30 cellular contexts compared by ENCODE assay signal in the genomic region with DNA sequence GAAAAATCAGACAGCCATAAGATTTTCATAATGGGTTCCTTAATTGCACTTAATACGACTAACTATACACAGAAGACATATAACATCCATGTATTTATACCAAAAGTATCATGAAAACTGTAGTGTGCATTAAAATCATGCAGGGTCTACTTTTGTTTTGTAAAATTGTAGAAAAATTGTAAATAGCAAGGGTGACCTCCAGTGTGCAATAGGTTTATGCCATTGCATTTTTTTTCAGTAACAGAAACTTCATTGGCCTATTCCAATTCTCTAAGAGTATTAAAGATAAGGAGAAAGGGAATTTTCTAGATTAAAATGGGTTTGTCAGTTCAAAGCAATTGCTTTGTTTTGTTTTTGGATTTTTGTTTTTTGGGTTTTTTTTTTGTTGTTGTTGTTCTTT.
"Had no signal": no experiment of that assay in that cellular context is flagged by ENCODE, and none has a peak within 500 bp of the region (broad histone marks: within the 10 kb centered on the region; RNA-seq: fewer than 3 reads in every experiment).

No MANE protein-coding gene starts in this region.

- H3K36me3 ChIP-seq: esophagus squamous epithelium, gastrocnemius medialis, left lung, lower lobe of right lung, thoracic aorta, uterus had no signal

- H3K36me3 Mint-ChIP-seq: activated naive CD8-positive, alpha-beta T cell; natural killer cell; stimulated activated effector memory CD8-positive, alpha-beta T cell treated with anti-CD3 and anti-CD28 coated beads, Interleukin-12 subunit alpha, Interleukin-12 subunit beta, amount 100 ng/mL, for 72 hours; type B pancreatic cell had no signal

- H3K4me1 Mint-ChIP-seq: central memory CD8-positive, alpha-beta T cell; natural killer cell; stimulated activated effector memory CD8-positive, alpha-beta T cell treated with anti-CD3 and anti-CD28 coated beads, Interleukin-12 subunit alpha, Interleukin-12 subunit beta, amount 100 ng/mL, for 72 hours had no signal

- H3K4me3 ChIP-seq: esophagus squamous epithelium, gastrocnemius medialis, left lung, lower lobe of right lung, skin epidermis, thoracic aorta, uterus had no signal

- H3K9me3 Mint-ChIP-seq: central memory CD8-positive, alpha-beta T cell; natural killer cell; stimulated activated effector memory CD8-positive, alpha-beta T cell treated with anti-CD3 and anti-CD28 coated beads, Interleukin-12 subunit alpha, Interleukin-12 subunit beta, amount 100 ng/mL, for 72 hours; stimulated activated naive CD8-positive, alpha-beta T cell treated with anti-CD3 and anti-CD28 coated beads, Interleukin-15, Interleukin-2, amounts not matched to agents 100 ng/mL and 50 ng/mL, for 24 hours; type B pancreatic cell had no signal

- H3K9me3 ChIP-seq: esophagus squamous epithelium, gastrocnemius medialis, left lung, lower lobe of right lung, thoracic aorta, uterus had no signal

- H3K27me3 Mint-ChIP-seq: activated naive CD8-positive, alpha-beta T cell; central memory CD8-positive, alpha-beta T cell; stimulated activated naive CD8-positive, alpha-beta T cell treated with anti-CD3 and anti-CD28 coated beads, Interleukin-15, Interleukin-2, amounts not matched to agents 100 ng/mL and 50 ng/mL, for 24 hours; type B pancreatic cell had no signal

- H3K27ac ChIP-seq: epithelial cell of prostate, esophagus squamous epithelium, gastrocnemius medialis, left lung, lower lobe of right lung, skin epidermis, thoracic aorta, uterus, VCaP had no signal

- H3K27me3 ChIP-seq: esophagus squamous epithelium, gastrocnemius medialis, left lung, uterus had no signal

- DNase-seq: activated CD4-positive, alpha-beta T cell treated with anti-CD3 and anti-CD28 coated beads for 4 hours; activated CD4-positive, alpha-beta T cell treated with anti-CD3 and anti-CD28 coated beads, Interleukin-2, amount 50 U/mL, for 4 hours; activated effector memory CD4-positive, alpha-beta T cell treated with Interleukin-2 at 50 U/mL for 16 hours; activated naive CD4-positive, alpha-beta T cell treated with Interleukin-2 at 50 U/mL for 16 hours; activated T-cell treated with anti-CD3 and anti-CD28 coated beads for 4 hours; anterior cingulate cortex; dermis blood vessel endothelial cell; effector CD4-positive, alpha-beta T cell; esophagus squamous epithelium; gastrocnemius medialis; glutamatergic neuron; left lung; lower lobe of right lung; mesenchymal stem cell; natural killer cell; stimulated activated CD4-positive, alpha-beta T cell treated with anti-CD3 and anti-CD28 coated beads, Interleukin-12 subunit alpha, Interleukin-12 subunit beta, amount 100 ng/mL, for 4 hours; stimulated activated CD4-positive, alpha-beta T cell treated with anti-CD3 and anti-CD28 coated beads, Interleukin-4, amount 100 ng/mL, for 24 hours; T-helper 9 cell; uterus had no signal

- H3K4me3 Mint-ChIP-seq: activated naive CD8-positive, alpha-beta T cell; central memory CD8-positive, alpha-beta T cell; natural killer cell; stimulated activated effector memory CD8-positive, alpha-beta T cell treated with anti-CD3 and anti-CD28 coated beads, Interleukin-12 subunit alpha, Interleukin-12 subunit beta, amount 100 ng/mL, for 72 hours; stimulated activated naive CD8-positive, alpha-beta T cell treated with anti-CD3 and anti-CD28 coated beads, Interleukin-15, Interleukin-2, amounts not matched to agents 100 ng/mL and 50 ng/mL, for 24 hours; type B pancreatic cell had no signal

- H3K4me1 ChIP-seq: esophagus squamous epithelium, gastrocnemius medialis, left lung, lower lobe of right lung, uterus had no signal

- ATAC-seq: gastrocnemius medialis; left lung; lower lobe of right lung; natural killer cell; sciatic nerve; stimulated activated effector memory CD8-positive, alpha-beta T cell treated with anti-CD3 and anti-CD28 coated beads, Interleukin-12 subunit alpha, Interleukin-12 subunit beta, amount 100 ng/mL, for 72 hours had no signal

- H3K27ac Mint-ChIP-seq: activated naive CD8-positive, alpha-beta T cell; natural killer cell; progenitor cell of endocrine pancreas; stimulated activated effector memory CD8-positive, alpha-beta T cell treated with anti-CD3 and anti-CD28 coated beads, Interleukin-12 subunit alpha, Interleukin-12 subunit beta, amount 100 ng/mL, for 72 hours; stimulated activated naive CD8-positive, alpha-beta T cell treated with anti-CD3 and anti-CD28 coated beads, Interleukin-15, Interleukin-2, amounts not matched to agents 100 ng/mL and 50 ng/mL, for 24 hours; type B pancreatic cell had no signal
